10 cellular contexts compared by ENCODE assay signal in the genomic region with DNA sequence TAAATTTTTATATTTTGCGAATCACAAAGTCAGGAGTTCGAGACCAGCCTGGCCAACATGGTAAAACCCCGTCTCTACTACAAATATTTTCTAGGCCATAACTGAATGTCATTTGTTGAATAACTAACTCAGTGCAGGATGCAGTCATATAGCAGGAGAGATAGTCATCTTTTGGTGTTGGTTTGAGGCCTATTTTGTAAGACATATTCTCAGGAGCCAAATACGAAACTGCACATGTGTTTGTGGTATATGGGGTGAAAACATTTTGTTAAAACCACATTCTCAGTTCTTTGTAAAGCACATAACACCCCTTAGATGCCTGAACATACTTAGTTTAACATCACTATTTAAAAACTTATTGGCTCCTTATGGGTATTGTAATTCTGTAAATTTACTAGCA. TPM values are rescaled to one million over a fixed set of nuclear protein-coding genes. Genes with fewer than 3 reads are reported as not detected.
A peak's percentile ranks its signal among the peaks of the same experiment; 100 is the strongest.
DNase-seq lines count a peak whose midpoint lies in the region; ATAC-seq, FAIRE-seq and TF ChIP-seq lines count a peak whose summit lies in the region.
"Had no signal": no experiment of that assay in that cellular context is flagged by ENCODE, and none has a peak within 500 bp of the region (broad histone marks: within the 10 kb centered on the region; RNA-seq: fewer than 3 reads in every experiment).

No MANE protein-coding gene starts in this region.

- H3K79me2 ChIP-seq in OCI-LY3 (ENCODE audit: low read length): no peaks in the 10 kb centered on the region

- no peaks in the 10 kb centered on the region for H3K36me3 ChIP-seq in GM06990 (ENCODE audit: control insufficient read depth, insufficient read depth, low read length)
- H3K36me3 ChIP-seq in OCI-LY3 (replicated peaks; ENCODE audit: low read depth, low read length): no peaks in the 10 kb centered on the region

- intact Hi-C loops in sciatic nerve (cut with DNase I): no loop called here
- intact Hi-C loops in cardiac septum (cut with DNase I): no loop called here

- TF ChIP-seq CTCF in GM06990 (IDR thresholded peaks at IDR 0.05; ENCODE audit: insufficient read depth, low read length, poor library complexity, severe bottlenecking) (no peak), OCI-LY3 (IDR thresholded peaks at IDR 0.05; ENCODE audit: low read depth, low read length) (no peak)

- no peaks in the 10 kb centered on the region for H3K9me3 ChIP-seq in OCI-LY3 (ENCODE audit: insufficient read depth, low read length)

- no peak overlapping the region for H2AFZ ChIP-seq in OCI-LY3 (ENCODE audit: low read depth, low read length)

- no peak overlapping the region for H3K4me3 ChIP-seq in GM06990 (replicated peaks; ENCODE audit: low read depth, low read length)
- no peak overlapping the region for H3K4me3 ChIP-seq in OCI-LY3 (ENCODE audit: low read length)

- H4K20me1 ChIP-seq in OCI-LY3 (ENCODE audit: insufficient read depth, low read length): no peaks in the 10 kb centered on the region

- peak; percentile 63 for DNase-seq in GM06990 (ENCODE audit: extremely low read depth, insufficient read length)
- peak; percentile 21 for DNase-seq in GM19239 (ENCODE audit: insufficient read length, low spot score)
- no peak for DNase-seq in sciatic nerve (ENCODE audit: low spot score)
- no peak for DNase-seq in cardiac septum (ENCODE audit: low spot score)
- no peak for DNase-seq in effector CD4-positive, alpha-beta T cell
- DNase-seq in HuH-7 (ENCODE audit: low spot score): no peak
- DNase-seq: activated B cell treated with CpG ODN at 0.5 μM for 24 hours, NCI-H526 treated with DMSO at 0.1 percent for 48 hours had no signal

- H3K4me1 ChIP-seq in OCI-LY3 (ENCODE audit: low read length): peaks cover 15% of the 10 kb centered on the region

- H3K27ac ChIP-seq in OCI-LY3 (ENCODE audit: low read length): no peak overlapping the region

- H3K4me2 ChIP-seq in OCI-LY3 (ENCODE audit: low read length): peak overlapping the region; percentile 27; the same call in 1 of the 2 replicates

- ATAC-seq in HG02884 (IDR thresholded peaks at IDR 0.05; ENCODE audit: unreplicated experiment): peak; percentile 72
- no peak for ATAC-seq in sciatic nerve

- H3K27me3 ChIP-seq in GM06990 (replicated peaks; ENCODE audit: control insufficient read depth, insufficient read depth, low read length) (no peaks in the 10 kb centered on the region), OCI-LY3 (ENCODE audit: low read depth, low read length) (no peaks in the 10 kb centered on the region; the same call in 1 of the 2 replicates)

- H3K9ac ChIP-seq in OCI-LY3 (ENCODE audit: low read length): no peak overlapping the region

- FAIRE-seq in GM19239 (lab: Jason Lieb, UNC): peak; percentile 94

RNA-seq across cellular contexts. Expression of a gene that starts 4.7 kb away (rescaled TPM):
- total RNA-seq in sciatic nerve: 1.9 TPM
- 2.9 TPM for total RNA-seq in cardiac septum

RNA-seq across cellular contexts. Expression of a gene that starts 45.7 kb away (rescaled TPM):
- total RNA-seq in sciatic nerve (22.0 TPM), cardiac septum (18.1 TPM)

Comparison
In these comparisons a context has a peak if more than half of its experiments do, and no peak if none do; other contexts are left out.
1. DNase-seq: peak in GM06990 (single experiment) and GM19239 (single experiment); none in sciatic nerve (single experiment), cardiac septum (single experiment), effector CD4-positive, alpha-beta T cell (single experiment) and HuH-7 (single experiment).